In the genomic region with DNA sequence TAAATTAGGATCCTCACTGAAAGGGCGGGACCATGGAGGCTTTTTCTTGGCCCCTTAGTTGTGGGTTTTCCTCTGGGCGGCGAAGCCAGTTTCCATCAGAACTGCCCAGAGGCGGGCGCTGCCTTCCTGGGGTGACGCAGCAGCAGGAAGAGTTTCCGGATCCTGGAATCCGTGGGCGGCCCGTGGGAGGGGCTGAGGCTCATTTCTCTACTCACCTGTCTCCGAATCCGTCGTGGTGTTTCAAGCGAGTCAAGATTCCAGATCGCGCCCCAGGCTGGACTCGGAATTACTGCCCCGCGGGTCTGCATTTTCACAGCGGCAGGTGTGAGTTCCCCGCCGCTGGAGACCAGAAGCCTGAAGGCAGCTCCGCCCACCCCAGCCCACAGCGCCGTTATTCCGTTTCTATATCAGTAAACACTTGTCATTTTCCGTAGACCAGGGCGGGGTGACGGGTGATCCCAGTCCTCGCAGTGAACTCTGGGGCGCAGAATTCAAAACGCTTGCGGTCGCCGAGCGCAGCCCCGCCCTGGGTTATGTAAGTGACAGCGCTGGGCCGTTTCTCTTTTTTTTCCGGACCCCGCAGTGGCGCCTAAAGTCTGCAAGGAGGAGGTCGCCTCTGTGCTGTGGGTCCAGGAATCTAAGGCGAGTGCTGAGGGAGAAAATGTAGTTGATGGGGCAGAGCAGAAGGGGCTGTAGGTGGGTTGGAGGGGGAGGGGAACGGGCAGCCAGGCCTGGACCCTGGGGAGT, we compare ENCODE assay signal across 8 cellular contexts. TPM values are rescaled to one million over a fixed set of nuclear protein-coding genes. Genes with fewer than 3 reads are reported as not detected.
A peak's percentile ranks its signal among the peaks of the same experiment; 100 is the strongest.
DNase-seq lines count a peak whose midpoint lies in the region; ATAC-seq and TF ChIP-seq lines count a peak whose summit lies in the region.

No MANE protein-coding gene starts in this region.

- TF ChIP-seq CTCF in BE2C (IDR thresholded peaks at IDR 0.05; ENCODE audit: low read depth, low read length) (no peak), lower leg skin (IDR thresholded peaks at IDR 0.05) (no peak)

- peak; percentile 74 for DNase-seq in BE2C
- peak; percentile 90 for DNase-seq in NCI-H748 treated with DMSO at 0.1 percent for 48 hours (lab: John Stamatoyannopoulos, UW)
- peak; percentile 79 to 92 for DNase-seq in activated CD4-positive, alpha-beta T cell treated with anti-CD3 and anti-CD28 coated beads, Interleukin-2, amount 50 U/mL, for 24 hours (ENCODE audit: low read depth in 1 of 2, low spot score in 1 of 2)
- peak; percentile 85 for DNase-seq in dermis blood vessel endothelial cell
- peak; percentile 92 to 98 for DNase-seq in lower leg skin (ENCODE audit: low spot score in 2 of 2)
- DNase-seq in stimulated activated CD4-positive, alpha-beta T cell treated with anti-CD3 and anti-CD28 coated beads, Interleukin-4, amount 100 ng/mL, for 4 hours = peak; percentile 79 to 94

- H3K4me3 ChIP-seq in BE2C (ENCODE audit: low read depth, low read length) (peak overlapping the region; percentile 72), lower leg skin (ENCODE audit: low read depth, poor library complexity, severe bottlenecking) (peak overlapping the region; percentile 62)

- no peaks in the 10 kb centered on the region for H3K9me3 ChIP-seq in BE2C

- 0 to 1% methylated on average over 35 to 45 of the region's 45 CpGs for WGBS in lower leg skin, 2 donors

- H3K4me1 ChIP-seq in BE2C = no peaks in the 10 kb centered on the region

- ATAC-seq in GM19328 (IDR thresholded peaks at IDR 0.05; ENCODE audit: unreplicated experiment) (peak; percentile 63), HG03469 (IDR thresholded peaks at IDR 0.05; ENCODE audit: unreplicated experiment) (peak; percentile 39)

- H3K36me3 ChIP-seq in BE2C = no peaks in the 10 kb centered on the region

- no peaks in the 10 kb centered on the region for H3K27me3 ChIP-seq in BE2C

- TF ChIP-seq POLR2A in lower leg skin (IDR thresholded peaks at IDR 0.05) = peak in 1 of 2 donors; percentile 30

- intact Hi-C loops in lower leg skin (cut with DNase I; ENCODE audit: low total_unique reads) = loop anchor here (5.0 kb wide), 1 partner anchor 170 kb away; no protein-coding TSS in a partner anchor

RNA-seq across cellular contexts. Expression of a gene that starts 27.2 kb away (rescaled TPM):
- polyA plus RNA-seq in BE2C (2012; ENCODE audit: insufficient read depth, insufficient read length, low read depth) = 0.63 TPM
- total RNA-seq in dermis blood vessel endothelial cell (0.68 TPM in 1 of 2 replicates, not detected in the other), lower leg skin (1 to 10 TPM in 3 of 4 donors, under 1 TPM in 1; 0.47 to 5.2 (median 3.3) TPM)

RNA-seq across cellular contexts. Expression of a gene that starts 39.3 kb away (rescaled TPM):
- polyA plus RNA-seq in BE2C (2012; ENCODE audit: insufficient read depth, insufficient read length, low read depth) = 5.4 TPM
- total RNA-seq in dermis blood vessel endothelial cell (15.8 and 39.1 TPM in 2 replicates), lower leg skin (10 to 100 TPM; 18.9 to 24.2 (median 20.8) TPM)

RNA-seq across cellular contexts. Expression of a gene that starts 40.1 kb away (rescaled TPM):
- 14.9 TPM for polyA plus RNA-seq in BE2C (2012; ENCODE audit: insufficient read depth, insufficient read length, low read depth)
- 12.3 and 18.1 TPM in 2 replicates for total RNA-seq in dermis blood vessel endothelial cell
- 10 to 100 TPM; 13.1 to 34.1 (median 21.7) TPM for total RNA-seq in lower leg skin

RNA-seq across cellular contexts. Expression of a gene that starts 58.9 kb away (rescaled TPM):
- polyA plus RNA-seq in BE2C (2012; ENCODE audit: insufficient read depth, insufficient read length, low read depth) = not detected
- total RNA-seq in dermis blood vessel endothelial cell (not detected in 2 replicates), lower leg skin (10 to 100 TPM; 34.8 to 55.5 (median 44.1) TPM)

Comparison
In these comparisons a context has a peak if more than half of its experiments do, and no peak if none do; other contexts are left out.
1. Peak in every context shown above with its lines: DNase-seq, ATAC-seq and H3K4me3 ChIP-seq.